In the genomic region with DNA sequence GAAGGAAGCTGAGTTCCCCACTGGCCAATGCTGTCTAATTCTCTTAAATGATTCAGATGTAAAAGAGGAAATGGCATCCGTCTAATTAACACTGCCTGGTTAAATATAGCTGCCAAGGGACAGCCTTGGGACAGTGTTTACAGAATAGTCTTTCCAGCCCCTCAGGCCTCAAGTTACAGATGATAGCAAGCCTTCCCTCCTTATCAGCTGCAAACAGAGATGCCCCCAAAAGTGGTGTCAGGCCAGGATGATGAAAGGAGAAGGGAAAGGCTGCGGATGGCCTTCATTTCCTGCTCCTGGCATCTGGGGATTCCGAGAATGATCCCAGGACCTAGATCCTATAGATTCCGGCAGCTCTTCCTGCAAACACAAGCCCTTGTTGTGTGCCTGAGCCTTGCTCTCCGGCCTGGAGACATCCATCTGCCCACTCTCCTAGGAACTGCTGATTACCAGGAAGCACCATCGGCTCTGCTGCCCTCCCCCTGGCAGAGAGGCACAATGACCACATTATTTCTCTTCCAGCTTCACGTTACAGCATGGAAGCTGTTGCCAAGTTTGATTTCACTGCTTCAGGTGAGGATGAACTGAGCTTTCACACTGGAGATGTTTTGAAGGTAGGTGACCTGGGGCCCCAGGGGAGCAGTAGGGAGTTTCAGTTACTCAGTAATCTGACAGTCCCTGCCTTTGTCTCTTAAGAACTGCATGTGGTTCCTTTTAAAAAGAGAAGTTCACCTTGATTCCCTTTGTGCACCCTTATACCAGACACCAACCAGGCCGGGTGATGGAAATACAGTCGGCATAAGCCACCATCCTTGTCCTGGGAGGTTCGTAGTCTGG, we compare ENCODE assay signal across 1 cellular context.
TF ChIP-seq lines count a peak whose summit lies in the region.

No MANE protein-coding gene starts in this region.

TF ChIP-seq in K562, 482 proteins besides CTCF, POLR2A, EP300 and RAD21 (continued from another document):
- TF ChIP-seq, protein P1, sequence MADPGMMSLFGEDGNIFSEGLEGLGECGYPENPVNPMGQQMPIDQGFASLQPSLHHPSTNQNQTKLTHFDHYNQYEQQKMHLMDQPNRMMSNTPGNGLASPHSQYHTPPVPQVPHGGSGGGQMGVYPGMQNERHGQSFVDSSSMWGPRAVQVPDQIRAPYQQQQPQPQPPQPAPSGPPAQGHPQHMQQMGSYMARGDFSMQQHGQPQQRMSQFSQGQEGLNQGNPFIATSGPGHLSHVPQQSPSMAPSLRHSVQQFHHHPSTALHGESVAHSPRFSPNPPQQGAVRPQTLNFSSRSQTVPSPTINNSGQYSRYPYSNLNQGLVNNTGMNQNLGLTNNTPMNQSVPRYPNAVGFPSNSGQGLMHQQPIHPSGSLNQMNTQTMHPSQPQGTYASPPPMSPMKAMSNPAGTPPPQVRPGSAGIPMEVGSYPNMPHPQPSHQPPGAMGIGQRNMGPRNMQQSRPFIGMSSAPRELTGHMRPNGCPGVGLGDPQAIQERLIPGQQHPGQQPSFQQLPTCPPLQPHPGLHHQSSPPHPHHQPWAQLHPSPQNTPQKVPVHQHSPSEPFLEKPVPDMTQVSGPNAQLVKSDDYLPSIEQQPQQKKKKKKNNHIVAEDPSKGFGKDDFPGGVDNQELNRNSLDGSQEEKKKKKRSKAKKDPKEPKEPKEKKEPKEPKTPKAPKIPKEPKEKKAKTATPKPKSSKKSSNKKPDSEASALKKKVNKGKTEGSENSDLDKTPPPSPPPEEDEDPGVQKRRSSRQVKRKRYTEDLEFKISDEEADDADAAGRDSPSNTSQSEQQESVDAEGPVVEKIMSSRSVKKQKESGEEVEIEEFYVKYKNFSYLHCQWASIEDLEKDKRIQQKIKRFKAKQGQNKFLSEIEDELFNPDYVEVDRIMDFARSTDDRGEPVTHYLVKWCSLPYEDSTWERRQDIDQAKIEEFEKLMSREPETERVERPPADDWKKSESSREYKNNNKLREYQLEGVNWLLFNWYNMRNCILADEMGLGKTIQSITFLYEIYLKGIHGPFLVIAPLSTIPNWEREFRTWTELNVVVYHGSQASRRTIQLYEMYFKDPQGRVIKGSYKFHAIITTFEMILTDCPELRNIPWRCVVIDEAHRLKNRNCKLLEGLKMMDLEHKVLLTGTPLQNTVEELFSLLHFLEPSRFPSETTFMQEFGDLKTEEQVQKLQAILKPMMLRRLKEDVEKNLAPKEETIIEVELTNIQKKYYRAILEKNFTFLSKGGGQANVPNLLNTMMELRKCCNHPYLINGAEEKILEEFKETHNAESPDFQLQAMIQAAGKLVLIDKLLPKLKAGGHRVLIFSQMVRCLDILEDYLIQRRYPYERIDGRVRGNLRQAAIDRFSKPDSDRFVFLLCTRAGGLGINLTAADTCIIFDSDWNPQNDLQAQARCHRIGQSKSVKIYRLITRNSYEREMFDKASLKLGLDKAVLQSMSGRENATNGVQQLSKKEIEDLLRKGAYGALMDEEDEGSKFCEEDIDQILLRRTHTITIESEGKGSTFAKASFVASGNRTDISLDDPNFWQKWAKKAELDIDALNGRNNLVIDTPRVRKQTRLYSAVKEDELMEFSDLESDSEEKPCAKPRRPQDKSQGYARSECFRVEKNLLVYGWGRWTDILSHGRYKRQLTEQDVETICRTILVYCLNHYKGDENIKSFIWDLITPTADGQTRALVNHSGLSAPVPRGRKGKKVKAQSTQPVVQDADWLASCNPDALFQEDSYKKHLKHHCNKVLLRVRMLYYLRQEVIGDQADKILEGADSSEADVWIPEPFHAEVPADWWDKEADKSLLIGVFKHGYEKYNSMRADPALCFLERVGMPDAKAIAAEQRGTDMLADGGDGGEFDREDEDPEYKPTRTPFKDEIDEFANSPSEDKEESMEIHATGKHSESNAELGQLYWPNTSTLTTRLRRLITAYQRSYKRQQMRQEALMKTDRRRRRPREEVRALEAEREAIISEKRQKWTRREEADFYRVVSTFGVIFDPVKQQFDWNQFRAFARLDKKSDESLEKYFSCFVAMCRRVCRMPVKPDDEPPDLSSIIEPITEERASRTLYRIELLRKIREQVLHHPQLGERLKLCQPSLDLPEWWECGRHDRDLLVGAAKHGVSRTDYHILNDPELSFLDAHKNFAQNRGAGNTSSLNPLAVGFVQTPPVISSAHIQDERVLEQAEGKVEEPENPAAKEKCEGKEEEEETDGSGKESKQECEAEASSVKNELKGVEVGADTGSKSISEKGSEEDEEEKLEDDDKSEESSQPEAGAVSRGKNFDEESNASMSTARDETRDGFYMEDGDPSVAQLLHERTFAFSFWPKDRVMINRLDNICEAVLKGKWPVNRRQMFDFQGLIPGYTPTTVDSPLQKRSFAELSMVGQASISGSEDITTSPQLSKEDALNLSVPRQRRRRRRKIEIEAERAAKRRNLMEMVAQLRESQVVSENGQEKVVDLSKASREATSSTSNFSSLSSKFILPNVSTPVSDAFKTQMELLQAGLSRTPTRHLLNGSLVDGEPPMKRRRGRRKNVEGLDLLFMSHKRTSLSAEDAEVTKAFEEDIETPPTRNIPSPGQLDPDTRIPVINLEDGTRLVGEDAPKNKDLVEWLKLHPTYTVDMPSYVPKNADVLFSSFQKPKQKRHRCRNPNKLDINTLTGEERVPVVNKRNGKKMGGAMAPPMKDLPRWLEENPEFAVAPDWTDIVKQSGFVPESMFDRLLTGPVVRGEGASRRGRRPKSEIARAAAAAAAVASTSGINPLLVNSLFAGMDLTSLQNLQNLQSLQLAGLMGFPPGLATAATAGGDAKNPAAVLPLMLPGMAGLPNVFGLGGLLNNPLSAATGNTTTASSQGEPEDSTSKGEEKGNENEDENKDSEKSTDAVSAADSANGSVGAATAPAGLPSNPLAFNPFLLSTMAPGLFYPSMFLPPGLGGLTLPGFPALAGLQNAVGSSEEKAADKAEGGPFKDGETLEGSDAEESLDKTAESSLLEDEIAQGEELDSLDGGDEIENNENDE (IDR thresholded peaks at IDR 0.05; ENCODE audit: low read depth, low read length) = no peak
- TF ChIP-seq SREBF1 (IDR thresholded peaks at IDR 0.05; ENCODE audit: borderline replicate concordance, low read depth, low read length) = no peak
- TF ChIP-seq, protein P2, sequence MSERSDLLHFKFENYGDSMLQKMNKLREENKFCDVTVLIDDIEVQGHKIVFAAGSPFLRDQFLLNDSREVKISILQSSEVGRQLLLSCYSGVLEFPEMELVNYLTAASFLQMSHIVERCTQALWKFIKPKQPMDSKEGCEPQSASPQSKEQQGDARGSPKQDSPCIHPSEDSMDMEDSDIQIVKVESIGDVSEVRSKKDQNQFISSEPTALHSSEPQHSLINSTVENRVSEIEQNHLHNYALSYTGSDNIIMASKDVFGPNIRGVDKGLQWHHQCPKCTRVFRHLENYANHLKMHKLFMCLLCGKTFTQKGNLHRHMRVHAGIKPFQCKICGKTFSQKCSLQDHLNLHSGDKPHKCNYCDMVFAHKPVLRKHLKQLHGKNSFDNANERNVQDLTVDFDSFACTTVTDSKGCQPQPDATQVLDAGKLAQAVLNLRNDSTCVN (CRISPR knock-in tag; IDR thresholded peaks at IDR 0.05) = no peak
- TF ChIP-seq U2AF1 (optimal IDR thresholded peaks at IDR 0.05; ENCODE audit: low read depth, low read length) = no peak
- TF ChIP-seq ZNF282 (CRISPR knock-in tag; IDR thresholded peaks at IDR 0.05) = no peak
- TF ChIP-seq, protein P3, sequence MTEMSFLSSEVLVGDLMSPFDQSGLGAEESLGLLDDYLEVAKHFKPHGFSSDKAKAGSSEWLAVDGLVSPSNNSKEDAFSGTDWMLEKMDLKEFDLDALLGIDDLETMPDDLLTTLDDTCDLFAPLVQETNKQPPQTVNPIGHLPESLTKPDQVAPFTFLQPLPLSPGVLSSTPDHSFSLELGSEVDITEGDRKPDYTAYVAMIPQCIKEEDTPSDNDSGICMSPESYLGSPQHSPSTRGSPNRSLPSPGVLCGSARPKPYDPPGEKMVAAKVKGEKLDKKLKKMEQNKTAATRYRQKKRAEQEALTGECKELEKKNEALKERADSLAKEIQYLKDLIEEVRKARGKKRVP (CRISPR knock-in tag; IDR thresholded peaks at IDR 0.05) = peak; percentile 79
- no peak for TF ChIP-seq HEY1 (CRISPR knock-in tag; IDR thresholded peaks at IDR 0.05; ENCODE audit: borderline replicate concordance)
- no peak for TF ChIP-seq PURB (CRISPR knock-in tag; IDR thresholded peaks at IDR 0.05; ENCODE audit: low read depth)
- no peak for TF ChIP-seq PTRF (tag; IDR thresholded peaks at IDR 0.05)
- TF ChIP-seq ZNF766 (CRISPR knock-in tag; conservative IDR thresholded peaks at IDR 0.05) = peak; percentile 73
- TF ChIP-seq C11orf30 (IDR thresholded peaks at IDR 0.05; ENCODE audit: low read depth) = no peak
- no peak for TF ChIP-seq SMARCA5 (IDR thresholded peaks at IDR 0.05)
- TF ChIP-seq CHD4 (IDR thresholded peaks at IDR 0.05; ENCODE audit: insufficient read depth, insufficient replicate concordance, low read depth, low read length, poor library complexity, severe bottlenecking) = no peak
- no peak for TF ChIP-seq ZFPM2 (CRISPR knock-in tag; IDR thresholded peaks at IDR 0.05)
- TF ChIP-seq XRCC3 (IDR thresholded peaks at IDR 0.05) = no peak
- peak; percentile 47; the same call in 1 of the 2 replicates for TF ChIP-seq SUPT5H (IDR thresholded peaks at IDR 0.05)
- TF ChIP-seq, protein P4, sequence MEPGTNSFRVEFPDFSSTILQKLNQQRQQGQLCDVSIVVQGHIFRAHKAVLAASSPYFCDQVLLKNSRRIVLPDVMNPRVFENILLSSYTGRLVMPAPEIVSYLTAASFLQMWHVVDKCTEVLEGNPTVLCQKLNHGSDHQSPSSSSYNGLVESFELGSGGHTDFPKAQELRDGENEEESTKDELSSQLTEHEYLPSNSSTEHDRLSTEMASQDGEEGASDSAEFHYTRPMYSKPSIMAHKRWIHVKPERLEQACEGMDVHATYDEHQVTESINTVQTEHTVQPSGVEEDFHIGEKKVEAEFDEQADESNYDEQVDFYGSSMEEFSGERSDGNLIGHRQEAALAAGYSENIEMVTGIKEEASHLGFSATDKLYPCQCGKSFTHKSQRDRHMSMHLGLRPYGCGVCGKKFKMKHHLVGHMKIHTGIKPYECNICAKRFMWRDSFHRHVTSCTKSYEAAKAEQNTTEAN (CRISPR knock-in tag; IDR thresholded peaks at IDR 0.05) = no peak
- no peak for TF ChIP-seq HNRNPUL1 (IDR thresholded peaks at IDR 0.05; ENCODE audit: low read length)
- peak; percentile 94 for TF ChIP-seq TAL1 (IDR thresholded peaks at IDR 0.05)
- TF ChIP-seq FIP1L1 (IDR thresholded peaks at IDR 0.05; ENCODE audit: low read depth, low read length, poor library complexity, severe bottlenecking) = no peak
- TF ChIP-seq SOX6 (IDR thresholded peaks at IDR 0.05) = peak; percentile 80
- TF ChIP-seq, protein P5, sequence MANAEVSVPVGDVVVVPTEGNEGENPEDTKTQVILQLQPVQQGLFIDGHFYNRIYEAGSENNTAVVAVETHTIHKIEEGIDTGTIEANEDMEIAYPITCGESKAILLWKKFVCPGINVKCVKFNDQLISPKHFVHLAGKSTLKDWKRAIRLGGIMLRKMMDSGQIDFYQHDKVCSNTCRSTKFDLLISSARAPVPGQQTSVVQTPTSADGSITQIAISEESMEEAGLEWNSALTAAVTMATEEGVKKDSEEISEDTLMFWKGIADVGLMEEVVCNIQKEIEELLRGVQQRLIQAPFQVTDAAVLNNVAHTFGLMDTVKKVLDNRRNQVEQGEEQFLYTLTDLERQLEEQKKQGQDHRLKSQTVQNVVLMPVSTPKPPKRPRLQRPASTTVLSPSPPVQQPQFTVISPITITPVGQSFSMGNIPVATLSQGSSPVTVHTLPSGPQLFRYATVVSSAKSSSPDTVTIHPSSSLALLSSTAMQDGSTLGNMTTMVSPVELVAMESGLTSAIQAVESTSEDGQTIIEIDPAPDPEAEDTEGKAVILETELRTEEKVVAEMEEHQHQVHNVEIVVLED (CRISPR knock-in tag; IDR thresholded peaks at IDR 0.05) = 0 out of 2 replicates have a peak, but pooled peaks have one; percentile 17
- no peak for TF ChIP-seq TEAD2 (tag; IDR thresholded peaks at IDR 0.05)
- TF ChIP-seq, protein P6, sequence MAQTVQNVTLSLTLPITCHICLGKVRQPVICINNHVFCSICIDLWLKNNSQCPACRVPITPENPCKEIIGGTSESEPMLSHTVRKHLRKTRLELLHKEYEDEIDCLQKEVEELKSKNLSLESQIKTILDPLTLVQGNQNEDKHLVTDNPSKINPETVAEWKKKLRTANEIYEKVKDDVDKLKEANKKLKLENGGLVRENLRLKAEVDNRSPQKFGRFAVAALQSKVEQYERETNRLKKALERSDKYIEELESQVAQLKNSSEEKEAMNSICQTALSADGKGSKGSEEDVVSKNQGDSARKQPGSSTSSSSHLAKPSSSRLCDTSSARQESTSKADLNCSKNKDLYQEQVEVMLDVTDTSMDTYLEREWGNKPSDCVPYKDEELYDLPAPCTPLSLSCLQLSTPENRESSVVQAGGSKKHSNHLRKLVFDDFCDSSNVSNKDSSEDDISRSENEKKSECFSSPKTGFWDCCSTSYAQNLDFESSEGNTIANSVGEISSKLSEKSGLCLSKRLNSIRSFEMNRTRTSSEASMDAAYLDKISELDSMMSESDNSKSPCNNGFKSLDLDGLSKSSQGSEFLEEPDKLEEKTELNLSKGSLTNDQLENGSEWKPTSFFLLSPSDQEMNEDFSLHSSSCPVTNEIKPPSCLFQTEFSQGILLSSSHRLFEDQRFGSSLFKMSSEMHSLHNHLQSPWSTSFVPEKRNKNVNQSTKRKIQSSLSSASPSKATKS (CRISPR knock-in tag; IDR thresholded peaks at IDR 0.05) = no peak
- TF ChIP-seq DPF2 (IDR thresholded peaks at IDR 0.05) = peak; percentile 95
- no peak for TF ChIP-seq PHTF2 (CRISPR knock-in tag; IDR thresholded peaks at IDR 0.05)
